In the genomic region with DNA sequence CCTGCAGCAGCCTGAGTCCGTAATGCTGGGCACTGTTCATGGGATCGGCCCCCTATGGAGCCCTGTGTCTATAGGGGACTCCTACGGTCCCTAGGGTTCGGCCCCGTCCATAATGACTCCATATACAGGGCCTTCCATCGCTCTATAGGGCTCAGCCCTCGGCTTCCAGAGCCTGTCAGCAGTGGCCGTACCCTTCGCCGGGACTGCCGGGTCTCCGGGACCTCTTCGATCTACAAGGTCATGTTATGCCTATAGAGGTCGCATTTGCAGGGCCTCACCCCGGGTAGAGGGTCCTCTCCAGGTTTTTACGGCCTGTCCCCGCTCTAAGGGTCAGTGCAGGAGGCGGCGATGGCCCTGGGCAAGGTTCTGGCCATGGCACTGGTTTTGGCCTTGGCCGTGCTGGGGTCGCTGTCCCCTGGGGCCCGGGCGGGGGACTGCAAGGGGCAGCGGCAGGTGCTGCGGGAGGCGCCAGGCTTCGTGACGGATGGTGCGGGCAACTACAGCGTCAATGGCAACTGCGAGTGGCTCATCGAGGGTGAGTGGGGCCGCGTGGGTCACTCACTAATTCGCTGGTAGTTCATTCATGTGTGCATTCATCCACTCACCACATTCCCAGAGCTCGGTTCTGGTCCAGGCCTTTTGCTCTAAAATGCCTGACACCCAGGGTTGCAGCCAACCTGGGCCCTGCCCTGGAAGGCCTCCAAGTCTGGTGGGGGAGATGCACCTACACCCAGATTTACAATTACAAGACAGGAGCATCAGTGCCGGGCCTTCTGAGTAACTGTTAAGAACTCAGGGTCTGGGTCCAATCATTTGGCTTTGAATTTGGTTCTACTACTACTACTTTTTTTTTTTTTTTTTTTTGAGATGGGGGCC, we compare ENCODE assay signal across 1 cellular context.
TF ChIP-seq lines count a peak whose summit lies in the region.

No MANE protein-coding gene starts in this region.

TF ChIP-seq in GM12878, 131 proteins besides CTCF, POLR2A, EP300 and RAD21:
- TF ChIP-seq TCF12 (IDR thresholded peaks at IDR 0.05; ENCODE audit: low read depth, low read length) (no peak), BHLHE40 (IDR thresholded peaks at IDR 0.05; ENCODE audit: borderline replicate concordance in 1 of 2, low read depth in 2 of 2, low read length in 1 of 2) (peak in 1 of 2 experiments; percentile 38; a peak in 1 of 4 replicates), NR2F1 (conservative IDR thresholded peaks at IDR 0.05) (peak; percentile 79), MEF2B (IDR thresholded peaks at IDR 0.05; ENCODE audit: partially characterized antibody, poor library complexity, severe bottlenecking) (peak; percentile 36), GATAD2B (conservative IDR thresholded peaks at IDR 0.05; ENCODE audit: low read depth) (0 out of 2 replicates have a peak, but pooled peaks have one; percentile 20), EZH2 (IDR thresholded peaks at IDR 0.05; ENCODE audit: borderline replicate concordance, control insufficient read depth, low read depth, low read length) (no peak)
- TF ChIP-seq, protein P1, sequence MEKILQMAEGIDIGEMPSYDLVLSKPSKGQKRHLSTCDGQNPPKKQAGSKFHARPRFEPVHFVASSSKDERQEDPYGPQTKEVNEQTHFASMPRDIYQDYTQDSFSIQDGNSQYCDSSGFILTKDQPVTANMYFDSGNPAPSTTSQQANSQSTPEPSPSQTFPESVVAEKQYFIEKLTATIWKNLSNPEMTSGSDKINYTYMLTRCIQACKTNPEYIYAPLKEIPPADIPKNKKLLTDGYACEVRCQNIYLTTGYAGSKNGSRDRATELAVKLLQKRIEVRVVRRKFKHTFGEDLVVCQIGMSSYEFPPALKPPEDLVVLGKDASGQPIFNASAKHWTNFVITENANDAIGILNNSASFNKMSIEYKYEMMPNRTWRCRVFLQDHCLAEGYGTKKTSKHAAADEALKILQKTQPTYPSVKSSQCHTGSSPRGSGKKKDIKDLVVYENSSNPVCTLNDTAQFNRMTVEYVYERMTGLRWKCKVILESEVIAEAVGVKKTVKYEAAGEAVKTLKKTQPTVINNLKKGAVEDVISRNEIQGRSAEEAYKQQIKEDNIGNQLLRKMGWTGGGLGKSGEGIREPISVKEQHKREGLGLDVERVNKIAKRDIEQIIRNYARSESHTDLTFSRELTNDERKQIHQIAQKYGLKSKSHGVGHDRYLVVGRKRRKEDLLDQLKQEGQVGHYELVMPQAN (conservative IDR thresholded peaks at IDR 0.05), result no peak; the same call in 1 of the 2 replicates
